ENCODE assay signal across 17 cellular contexts in genomic region chr1:98001764-98002163, GRCh38.
DNase-seq lines count a peak whose midpoint lies in the region; ATAC-seq and TF ChIP-seq lines count a peak whose summit lies in the region.
"Had no signal": no experiment of that assay in that cellular context is flagged by ENCODE, and none has a peak within 500 bp of the region (broad histone marks: within the 10 kb centered on the region; RNA-seq: fewer than 3 reads in every experiment).

No MANE protein-coding gene starts in this region.

- H3K27me3 ChIP-seq in A673 (replicated peaks; ENCODE audit: insufficient read depth, low read depth, low read length, poor library complexity): no peaks in the 10 kb centered on the region
- H3K27me3 ChIP-seq: BLaER1, heart left ventricle, right atrium auricular region, uterus had no signal

- no TSS peak for BruUV-seq in A673 (replicated peaks; lab: Mats Ljungman, UMichigan)

- intact Hi-C loops in A673 (cut with micrococcal nuclease; ENCODE audit: unreplicated experiment): loop anchor here (5.0 kb wide), 1 partner anchor 466 kb away; no protein-coding TSS in a partner anchor

- CTCF ChIA-PET in A673 (lab: Charles Lee): no interaction called here

- POLR2A ChIA-PET in A673 (lab: Charles Lee; ENCODE audit: low non-redundant PET): no interaction called here

- no peaks in the 10 kb centered on the region for H3K9me3 ChIP-seq in A673 (ENCODE audit: low read depth, low read length, poor library complexity, severe bottlenecking)
- H3K9me3 ChIP-seq: BLaER1, heart left ventricle, right atrium auricular region, uterus had no signal

- TF ChIP-seq CTCF in A673 (conservative IDR thresholded peaks at IDR 0.05; ENCODE audit: low read depth, low read length): peak; percentile 54

- ATAC-seq in SK-N-SH treated with all-trans-retinoic acid at 6 μM for 48 hours (peak; percentile 15; the same call in 1 of the 3 replicates), GM18520 (IDR thresholded peaks at IDR 0.05; ENCODE audit: unreplicated experiment) (no peak), GM21515 (IDR thresholded peaks at IDR 0.05; ENCODE audit: unreplicated experiment) (no peak)
- ATAC-seq: heart left ventricle, left lobe of liver, natural killer cell had no signal

- H3K36me3 ChIP-seq in A673 (ENCODE audit: insufficient read depth, low read length, poor library complexity, severe bottlenecking): no peaks in the 10 kb centered on the region
- H3K36me3 ChIP-seq: BLaER1, heart left ventricle, right atrium auricular region, uterus had no signal

- H3K4me3 ChIP-seq in A673 (ENCODE audit: low read depth, low read length, poor library complexity, severe bottlenecking): no peak overlapping the region
- H3K4me3 ChIP-seq: BLaER1, heart left ventricle, right atrium auricular region, uterus had no signal

- no peak overlapping the region for H3K27ac ChIP-seq in A673 (ENCODE audit: low read depth, low read length, poor library complexity, severe bottlenecking)
- H3K27ac ChIP-seq: BLaER1, heart left ventricle, right atrium auricular region, uterus had no signal

- H3K4me1 ChIP-seq in A673 (ENCODE audit: insufficient read depth, low read length, poor library complexity, severe bottlenecking): peaks cover 28% of the 10 kb centered on the region
- H3K4me1 ChIP-seq: BLaER1, heart left ventricle, right atrium auricular region, uterus had no signal

- peak; percentile 13 for DNase-seq in A673 (ENCODE audit: low spot score)
- peak; percentile 17 for DNase-seq in GM04503 (ENCODE audit: low read depth)
- DNase-seq in fibroblast of peridontal ligament (ENCODE audit: extremely low read depth): peak; percentile 48
- DNase-seq in DMS114 treated with DMSO at 0.1 percent for 48 hours (lab: John Stamatoyannopoulos, UW; ENCODE audit: unreplicated experiment): no peak
- no peak for DNase-seq in activated CD4-positive, CD25-positive, alpha-beta regulatory T cell (lab: John Stamatoyannopoulos, UW)
- DNase-seq: activated CD4-positive, alpha-beta T cell treated with anti-CD3 and anti-CD28 coated beads for 48 hours; activated T-cell treated with anti-CD3 and anti-CD28 coated beads, Interleukin-2, amount 50 U/mL, for 48 hours; heart left ventricle; natural killer cell; stimulated activated naive CD4-positive, alpha-beta T cell; uterus had no signal

TF ChIP-seq in SK-N-SH treated with all-trans-retinoic acid at 6 μM for 48 hours, 23 proteins besides CTCF, POLR2A, EP300 and RAD21:
- TF ChIP-seq ZFP3 (CRISPR knock-in tag; IDR thresholded peaks at IDR 0.05): no peak
- no peak for TF ChIP-seq ESRRG (CRISPR knock-in tag; IDR thresholded peaks at IDR 0.05)
- no peak for TF ChIP-seq CSDC2 (CRISPR knock-in tag; IDR thresholded peaks at IDR 0.05)
- no peak for TF ChIP-seq ZNF8 (CRISPR knock-in tag; IDR thresholded peaks at IDR 0.05)

Comparison
In these comparisons a context has a peak if more than half of its experiments do, and no peak if none do; other contexts are left out.
1. DNase-seq: peak in A673 (single experiment), GM04503 (single experiment) and fibroblast of peridontal ligament (single experiment); none in DMS114 treated with DMSO at 0.1 percent for 48 hours (single experiment) and activated CD4-positive, CD25-positive, alpha-beta regulatory T cell (0 of 4).